In genomic region chr7:29806793-29807178, GRCh38 we compare ENCODE assay signal across 8 cellular contexts. TPM values are rescaled to one million over a fixed set of nuclear protein-coding genes. Genes with fewer than 3 reads are reported as not detected.
A peak's percentile ranks its signal among the peaks of the same experiment; 100 is the strongest.
DNase-seq lines count a peak whose midpoint lies in the region; ATAC-seq and TF ChIP-seq lines count a peak whose summit lies in the region.

No MANE protein-coding gene starts in this region.

- peak overlapping the region; percentile 76; the same call in 1 of the 2 replicates for H3K4me2 ChIP-seq in KMS-11

- no peak for ATAC-seq in lung (ENCODE audit: insufficient read depth, low FRiP score)

- H3K27me3 ChIP-seq in KMS-11 (ENCODE audit: insufficient read depth, low read depth) (peaks cover 30% of the 10 kb centered on the region), colonic mucosa (peaks cover 18% of the 10 kb centered on the region), lung (ENCODE audit: control insufficient read depth, insufficient read depth) (peaks cover 19% of the 10 kb centered on the region)

- H3K4me1 ChIP-seq in KMS-11 (ENCODE audit: low read depth, poor library complexity, severe bottlenecking) (peaks cover 33% of the 10 kb centered on the region), colonic mucosa (peaks cover 3% of the 10 kb centered on the region), lung (ENCODE audit: control insufficient read depth in 2 of 2, insufficient read depth in 2 of 2, low read length in 2 of 2) (peaks cover 0 to 11% of the 10 kb centered on the region in 2 donors)

- WGBS in lung, 2 donors = 2% methylated on average over 31 to 41 of the region's 41 CpGs

- H3K36me3 ChIP-seq in KMS-11 (ENCODE audit: insufficient read depth) (no peaks in the 10 kb centered on the region), colonic mucosa (no peaks in the 10 kb centered on the region), lung (ENCODE audit: control insufficient read depth in 2 of 2, insufficient read depth in 2 of 2, low read length in 2 of 2) (no peaks in the 10 kb centered on the region)

- intact Hi-C loops in colonic mucosa (cut with DNase I) = no loop called here

- peak overlapping the region; percentile 85 for H2AFZ ChIP-seq in KMS-11 (ENCODE audit: low read depth)

- no peak for DNase-seq in colonic mucosa
- no peak for DNase-seq in lung (ENCODE audit: low spot score)
- DNase-seq in NCI-H1436 treated with DMSO at 0.1 percent for 48 hours (lab: John Stamatoyannopoulos, UW) = no peak
- DNase-seq in ecto neural progenitor cell (ENCODE audit: low spot score) = no peak
- no peak for DNase-seq in NCI-H2227 treated with DMSO at 0.1 percent for 48 hours (lab: John Stamatoyannopoulos, UW)
- DNase-seq in NCI-H345 (lab: John Stamatoyannopoulos, UW) = no peak

- H4K20me1 ChIP-seq in KMS-11 (ENCODE audit: insufficient read depth) = no peaks in the 10 kb centered on the region

- H3K9me3 ChIP-seq in colonic mucosa (no peaks in the 10 kb centered on the region), lung (ENCODE audit: control insufficient read depth in 2 of 2, insufficient read depth in 1 of 2, low read length in 1 of 2) (no peaks in the 10 kb centered on the region)

- H3K79me2 ChIP-seq in KMS-11 (ENCODE audit: insufficient read depth, low read depth) = no peaks in the 10 kb centered on the region

- H3K4me3 ChIP-seq in KMS-11 (IDR thresholded peaks at IDR 0.05; ENCODE audit: insufficient read depth, low read depth, low read length) = no peak overlapping the region
- peak overlapping the region; percentile 50 for H3K4me3 ChIP-seq in colonic mucosa
- H3K4me3 ChIP-seq in lung = peak overlapping the region; percentile 39

- H3K27ac ChIP-seq in KMS-11 = no peak overlapping the region
- no peak overlapping the region for H3K27ac ChIP-seq in colonic mucosa
- peak overlapping the region in 1 of 2 donors; percentile 48 for H3K27ac ChIP-seq in lung (ENCODE audit: low read depth in 1 of 2, low read length in 1 of 2)
- peak overlapping the region; percentile 17 for H3K27ac ChIP-seq in temporal lobe (ENCODE audit: low read depth, low read length)

- TF ChIP-seq CTCF in KMS-11 (conservative IDR thresholded peaks at IDR 0.05; ENCODE audit: low read depth, low read length) (no peak), colonic mucosa (IDR thresholded peaks at IDR 0.05) (no peak), lung (IDR thresholded peaks at IDR 0.05; ENCODE audit: control extremely low read depth, extremely low read depth) (no peak)

- H3K9ac ChIP-seq in KMS-11 (no peak overlapping the region), colonic mucosa (ENCODE audit: low read depth in 2 of 2, low read length in 2 of 2) (peak overlapping the region in 1 of 2 donors; percentile 16)

RNA-seq across cellular contexts. Expression of gene WIPF3, which starts 0.5 kb away (rescaled TPM):
- total RNA-seq in colonic mucosa = 1 to 10 TPM; 1.6 to 2.3 TPM
- total RNA-seq in lung = 1 to 10 TPM in 1 of 2 donors, under 1 TPM in 1; 0.20 to 2.8 TPM
- polyA plus RNA-seq in lung = under 1 TPM; 0.23 to 0.35 TPM
- 6.6 TPM for total RNA-seq in temporal lobe
